23 cellular contexts compared by ENCODE assay signal in the genomic region with DNA sequence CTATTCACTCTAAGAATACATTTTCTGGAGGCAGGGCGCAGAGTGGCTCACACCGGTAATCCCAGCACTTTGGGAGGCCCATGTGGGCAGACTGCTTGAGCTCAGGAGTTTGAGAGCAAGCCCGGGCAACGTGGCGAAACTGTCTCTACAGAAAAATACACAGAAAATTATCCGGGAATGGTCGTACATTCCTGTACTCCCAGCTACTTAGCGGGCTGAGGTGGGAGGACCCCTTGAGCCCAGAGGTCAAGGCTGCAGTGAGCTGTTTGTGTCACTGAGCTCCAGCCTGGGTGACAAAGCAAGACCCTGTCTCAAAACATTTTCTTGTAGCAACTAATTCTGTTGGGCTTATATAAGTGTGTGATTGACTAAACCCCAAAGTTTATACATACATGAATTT.
"Had no signal": no experiment of that assay in that cellular context is flagged by ENCODE, and none has a peak within 500 bp of the region (broad histone marks: within the 10 kb centered on the region; RNA-seq: fewer than 3 reads in every experiment).

No MANE protein-coding gene starts in this region.

- H3K27me3 ChIP-seq: MG63, SJSA1 had no signal

- FAIRE-seq: HTR-8/SVneo, RCC 7860 had no signal

- DNase-seq: Karpas-422, KG1, MG63, NCI-H1092 treated with DMSO at 0.1 percent for 48 hours, NCI-H1436, NCI-H187, NCI-H2029, NCI-H2081 treated with DMSO at 0.1 percent for 48 hours, NCI-H2171, NCI-H226, NCI-H446, NCI-H510A, NCI-H524 treated with DMSO at 0.1 percent for 48 hours, NCI-H69, NCI-H774, Right ventricle myocardium superior, RPMI8226, SIG-M5 had no signal

- H3K36me3 ChIP-seq: MG63 had no signal

- H3K4me1 ChIP-seq: SJSA1 had no signal

- H3K27ac ChIP-seq: HL-60, SJSA1, SK-N-MC had no signal

- H3K4me3 ChIP-seq: MG63, SJSA1, SK-N-MC had no signal

- H3K9me3 ChIP-seq: MG63, SJSA1 had no signal
